ENCODE assay signal across 10 cellular contexts in genomic region chr22:25025586-25025985, GRCh38.
DNase-seq lines count a peak whose midpoint lies in the region; ATAC-seq, FAIRE-seq and TF ChIP-seq lines count a peak whose summit lies in the region.
"Had no signal": no experiment of that assay in that cellular context is flagged by ENCODE, and none has a peak within 500 bp of the region (broad histone marks: within the 10 kb centered on the region; RNA-seq: fewer than 3 reads in every experiment).

No MANE protein-coding gene starts in this region.

- H3K27me3 Mint-ChIP-seq in endodermal cell (ENCODE audit: insufficient read depth): no peaks in the 10 kb centered on the region

- peak overlapping the region; percentile 89 for H3K27ac ChIP-seq in RWPE2 (ENCODE audit: poor library complexity, severe bottlenecking)
- H3K27ac ChIP-seq in endodermal cell (ENCODE audit: low read depth, low read length): peak overlapping the region; percentile 68
- peak overlapping the region; percentile 62 for H3K27ac ChIP-seq in lower lobe of right lung
- H3K27ac ChIP-seq in stomach: peak overlapping the region in 4 of 5 donors; percentile 28 to 62 (median 50)

- peak overlapping the region; percentile 36 for H3K27ac Mint-ChIP-seq in endodermal cell

- H3K4me3 Mint-ChIP-seq in endodermal cell: no peak overlapping the region

- 75 to 78% methylated on average over 2 to 3 of the region's 3 CpGs for WGBS in endodermal cell (ENCODE audit: insufficient coverage in 1 of 2, insufficient read length in 1 of 2), 2 experiments
- 57 to 85% (median 83%) methylated on average over 3 of the region's 3 CpGs for WGBS in stomach, 5 donors

- TF ChIP-seq POLR2A in stomach (IDR thresholded peaks at IDR 0.05): no peak

- peaks cover 21% of the 10 kb centered on the region for H3K4me1 Mint-ChIP-seq in endodermal cell

- H3K4me1 ChIP-seq in RWPE2 (ENCODE audit: insufficient read depth, poor library complexity, severe bottlenecking): peaks cover 24% of the 10 kb centered on the region
- no peaks in the 10 kb centered on the region for H3K4me1 ChIP-seq in endodermal cell (ENCODE audit: control insufficient read depth, insufficient read depth, low read length)
- H3K4me1 ChIP-seq in lower lobe of right lung: peaks cover 27% of the 10 kb centered on the region
- H3K4me1 ChIP-seq in stomach: peaks cover 0 to 22% (median 13%) of the 10 kb centered on the region in 4 donors

- DNase-seq in RWPE2 (ENCODE audit: low spot score) (no peak), endodermal cell (no peak), lower lobe of right lung (no peak), stomach (no peak), HTR-8/SVneo (ENCODE audit: insufficient read length, low spot score) (no peak)
- no peak for DNase-seq in stimulated activated CD4-positive, alpha-beta T cell treated with anti-CD3 and anti-CD28 coated beads, Interleukin-2, amount 100 ng/mL, for 48 hours
- DNase-seq: CD8-positive, alpha-beta memory T cell; NCI-H510A treated with DMSO at 0.1 percent for 48 hours had no signal

- peaks cover 18% of the 10 kb centered on the region for H3K36me3 Mint-ChIP-seq in endodermal cell (ENCODE audit: low read depth)
- H3K36me3 Mint-ChIP-seq: CD8-positive, alpha-beta memory T cell had no signal

- no peak for FAIRE-seq in HTR-8/SVneo (lab: Jason Lieb, UNC)

- H3K9me3 ChIP-seq in RWPE2 (ENCODE audit: severe bottlenecking) (no peaks in the 10 kb centered on the region), endodermal cell (ENCODE audit: control insufficient read depth, low read length) (no peaks in the 10 kb centered on the region), lower lobe of right lung (no peaks in the 10 kb centered on the region), stomach (no peaks in the 10 kb centered on the region)

- no peaks in the 10 kb centered on the region for H3K9me3 Mint-ChIP-seq in endodermal cell
- H3K9me3 Mint-ChIP-seq: CD8-positive, alpha-beta memory T cell had no signal

- no peak for TF ChIP-seq EP300 in stomach (IDR thresholded peaks at IDR 0.05)

- no peak for TF ChIP-seq CTCF in RWPE2 (IDR thresholded peaks at IDR 0.05; ENCODE audit: poor library complexity, severe bottlenecking)
- no peak for TF ChIP-seq CTCF in endodermal cell (conservative IDR thresholded peaks at IDR 0.05)
- TF ChIP-seq CTCF in lower lobe of right lung (IDR thresholded peaks at IDR 0.05): no peak
- TF ChIP-seq CTCF in stomach (IDR thresholded peaks at IDR 0.05): no peak

- intact Hi-C loops in lower lobe of right lung (cut with DNase I): loop anchor here (5.0 kb wide), 1 partner anchor 68 kb away; no protein-coding TSS in a partner anchor
- intact Hi-C loops in stomach (cut with DNase I; ENCODE audit: low total_unique reads): no loop called here

- H3K27me3 ChIP-seq in RWPE2 (ENCODE audit: insufficient read depth, poor library complexity, severe bottlenecking): no peaks in the 10 kb centered on the region
- H3K27me3 ChIP-seq in endodermal cell (ENCODE audit: control insufficient read depth, insufficient read depth, low read length, poor library complexity, severe bottlenecking): no peaks in the 10 kb centered on the region
- H3K27me3 ChIP-seq in lower lobe of right lung (ENCODE audit: low read depth): no peaks in the 10 kb centered on the region
- H3K27me3 ChIP-seq in stomach: no peaks in the 10 kb centered on the region

- peaks cover 21% of the 10 kb centered on the region for H3K36me3 ChIP-seq in RWPE2 (ENCODE audit: low read depth)
- H3K36me3 ChIP-seq in endodermal cell (ENCODE audit: control insufficient read depth, insufficient read depth, low read length): peaks cover 19% of the 10 kb centered on the region
- H3K36me3 ChIP-seq in lower lobe of right lung: no peaks in the 10 kb centered on the region
- peaks cover 0 to 19% (median 7%) of the 10 kb centered on the region in 4 donors for H3K36me3 ChIP-seq in stomach

- ATAC-seq in RWPE2 (ENCODE audit: low read depth) (0 out of 3 replicates have a peak, but pooled peaks have one; percentile 3), lower lobe of right lung (peak in 1 of 2 donors; percentile 41), HG03342 (IDR thresholded peaks at IDR 0.05; ENCODE audit: unreplicated experiment) (no peak), GM18861 (IDR thresholded peaks at IDR 0.05; ENCODE audit: unreplicated experiment) (no peak)

- H3K4me3 ChIP-seq in RWPE2 (ENCODE audit: severe bottlenecking) (no peak overlapping the region), endodermal cell (ENCODE audit: low read length) (no peak overlapping the region), lower lobe of right lung (no peak overlapping the region), stomach (no peak overlapping the region)

- H3K9ac ChIP-seq in endodermal cell (ENCODE audit: extremely low read depth, low read length, poor library complexity, severe bottlenecking): no peak overlapping the region
